Comparison of ENCODE assay signal across 2 cellular contexts in genomic region chr6:88964509-88964908, GRCh38.
TF ChIP-seq lines count a peak whose summit lies in the region.

No MANE protein-coding gene starts in this region.

TF ChIP-seq in IMR-90, 13 proteins besides CTCF, POLR2A, EP300 and RAD21:
- TF ChIP-seq BHLHE40 (IDR thresholded peaks at IDR 0.05; ENCODE audit: low read depth, low read length) (no peak), NFE2L2 (IDR thresholded peaks at IDR 0.05; ENCODE audit: low read depth, low read length) (no peak), FOS (IDR thresholded peaks at IDR 0.05; ENCODE audit: low read depth, low read length) (no peak), CEBPB (IDR thresholded peaks at IDR 0.05; ENCODE audit: low read depth, low read length) (no peak), RCOR1 (IDR thresholded peaks at IDR 0.05; ENCODE audit: insufficient replicate concordance, low read length) (no peak)

TF ChIP-seq in K562, 482 proteins besides CTCF, POLR2A, EP300 and RAD21:
- TF ChIP-seq CXXC5 (CRISPR knock-in tag; IDR thresholded peaks at IDR 0.05) (0 out of 2 replicates have a peak, but pooled peaks have one; percentile 8), TRIM24 (IDR thresholded peaks at IDR 0.05) (peak; percentile 12 to 22; a peak in 1 of 4 replicates), ARID1B (IDR thresholded peaks at IDR 0.05) (peak; percentile 49; the same call in 1 of the 2 replicates), TEAD4 (IDR thresholded peaks at IDR 0.05; ENCODE audit: low read length) (peak; percentile 59; the same call in 1 of the 2 replicates), TEAD4 (CRISPR knock-in tag; IDR thresholded peaks at IDR 0.05; ENCODE audit: borderline replicate concordance) (no peak), THRAP3 (IDR thresholded peaks at IDR 0.05; ENCODE audit: borderline replicate concordance) (no peak), KHSRP (IDR thresholded peaks at IDR 0.05) (no peak), CBFA2T3 (IDR thresholded peaks at IDR 0.05) (peak; percentile 73), TAL1 (IDR thresholded peaks at IDR 0.05) (peak; percentile 59; the same call in 1 of the 2 replicates), MEIS2 (IDR thresholded peaks at IDR 0.05; ENCODE audit: partially characterized antibody) (no peak), CBFA2T2 (conservative IDR thresholded peaks at IDR 0.05) (peak; percentile 63)
